In genomic region chr3:161488283-161488682, GRCh38 we compare ENCODE assay signal across 15 cellular contexts. TPM values are rescaled to one million over a fixed set of nuclear protein-coding genes. Genes with fewer than 3 reads are reported as not detected.
A peak's percentile ranks its signal among the peaks of the same experiment; 100 is the strongest.
DNase-seq lines count a peak whose midpoint lies in the region; ATAC-seq lines count a peak whose summit lies in the region.
"Not testable (repeated sequence)": the region's sequence is repeated elsewhere in the genome, so short reads cannot be mapped to it uniquely, and the experiment has no call there.
"Had no signal": no experiment of that assay in that cellular context is flagged by ENCODE, and none has a peak within 500 bp of the region (broad histone marks: within the 10 kb centered on the region; RNA-seq: fewer than 3 reads in every experiment).

No MANE protein-coding gene starts in this region.

- H3K4me2 ChIP-seq in BLaER1 treated with 17β-estradiol and CSF1 and Interleukin-3, amounts not matched to agents 10 nM and 100 nM: peak overlapping the region in 6 of 11 experiments; percentile 34 to 75 (median 61); a peak in 8 of 22 replicates

- ATAC-seq in GM18858 (IDR thresholded peaks at IDR 0.05; ENCODE audit: unreplicated experiment) (peak; percentile 34), GM19452 (IDR thresholded peaks at IDR 0.05; ENCODE audit: unreplicated experiment) (peak; percentile 55), HG02623 (IDR thresholded peaks at IDR 0.05; ENCODE audit: unreplicated experiment) (peak; percentile 41), HG03045 (IDR thresholded peaks at IDR 0.05; ENCODE audit: unreplicated experiment) (peak; percentile 52), HG03460 (IDR thresholded peaks at IDR 0.05; ENCODE audit: unreplicated experiment) (peak; percentile 50), left lobe of liver (peak; percentile 68)

- H3K27ac ChIP-seq in BLaER1 treated with 17β-estradiol and CSF1 and Interleukin-3, amounts not matched to agents 10 nM and 100 nM: peak overlapping the region in 7 of 11 experiments; percentile 43 to 83 (median 79); a peak in 12 of 22 replicates

- H3K9me3 ChIP-seq in BLaER1 treated with 17β-estradiol and CSF1 and Interleukin-3, amounts not matched to agents 10 nM and 100 nM (replicated peaks in 1 of 11): not testable (repeated sequence)

- not testable (repeated sequence) for H3K27me3 ChIP-seq in BLaER1 treated with 17β-estradiol and CSF1 and Interleukin-3, amounts not matched to agents 10 nM and 100 nM

- H3K9ac ChIP-seq in BLaER1 treated with 17β-estradiol and CSF1 and Interleukin-3, amounts not matched to agents 10 nM and 100 nM: not testable (repeated sequence)

- DNase-seq in OCI-M1 (lab: John Stamatoyannopoulos, UW): peak; percentile 36
- DNase-seq in left lobe of liver (ENCODE audit: low spot score): not testable (repeated sequence)

- not testable (repeated sequence) for H3K36me3 ChIP-seq in BLaER1 treated with 17β-estradiol and CSF1 and Interleukin-3, amounts not matched to agents 10 nM and 100 nM

- not testable (repeated sequence) for H3K4me3 ChIP-seq in BLaER1 treated with 17β-estradiol and CSF1 and Interleukin-3, amounts not matched to agents 10 nM and 100 nM

- peaks cover 0 to 67% (median 29%) of the 10 kb centered on the region in 10 experiments; a peak in 13 of 20 replicates for H3K4me1 ChIP-seq in BLaER1 treated with 17β-estradiol and CSF1 and Interleukin-3, amounts not matched to agents 10 nM and 100 nM

- not testable (repeated sequence) for H4K20me1 ChIP-seq in BLaER1 treated with 17β-estradiol and CSF1 and Interleukin-3, amounts not matched to agents 10 nM and 100 nM

RNA-seq across cellular contexts. Expression of gene OTOL1, which starts 8.3 kb away (rescaled TPM):
- not detected for total RNA-seq in left lobe of liver
- total RNA-seq: A172; activated CD8-positive, alpha-beta T cell treated with anti-CD3 and anti-CD28 coated beads for 36 hours; cardiac septum; dermis blood vessel endothelial cell; HT1080; mammary epithelial cell; ureter had no signal
